ENCODE assay signal across 1 cellular context in the genomic region with DNA sequence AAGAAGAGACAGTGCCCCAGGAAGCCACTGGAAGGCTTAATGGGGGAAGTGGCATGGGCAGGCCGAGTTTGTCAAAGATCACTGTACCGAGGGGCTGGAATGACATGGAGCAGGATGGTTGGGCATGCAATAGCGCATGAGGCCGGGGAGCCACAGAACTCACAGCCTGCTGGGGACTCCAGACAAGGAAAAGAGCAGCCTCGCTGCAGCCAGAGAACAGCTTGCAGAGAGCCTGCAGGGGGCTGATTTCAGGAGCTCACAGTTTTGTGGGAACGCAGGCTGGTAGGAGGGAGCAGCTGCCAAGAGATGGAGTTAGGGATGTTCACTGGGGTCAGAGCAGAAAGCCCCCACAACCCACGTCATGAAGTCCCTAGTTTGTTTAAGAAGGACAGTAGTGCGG.
TF ChIP-seq lines count a peak whose summit lies in the region.

No MANE protein-coding gene starts in this region.

TF ChIP-seq in GM23338, 12 proteins besides CTCF, POLR2A, EP300 and RAD21:
- TF ChIP-seq, protein P1, sequence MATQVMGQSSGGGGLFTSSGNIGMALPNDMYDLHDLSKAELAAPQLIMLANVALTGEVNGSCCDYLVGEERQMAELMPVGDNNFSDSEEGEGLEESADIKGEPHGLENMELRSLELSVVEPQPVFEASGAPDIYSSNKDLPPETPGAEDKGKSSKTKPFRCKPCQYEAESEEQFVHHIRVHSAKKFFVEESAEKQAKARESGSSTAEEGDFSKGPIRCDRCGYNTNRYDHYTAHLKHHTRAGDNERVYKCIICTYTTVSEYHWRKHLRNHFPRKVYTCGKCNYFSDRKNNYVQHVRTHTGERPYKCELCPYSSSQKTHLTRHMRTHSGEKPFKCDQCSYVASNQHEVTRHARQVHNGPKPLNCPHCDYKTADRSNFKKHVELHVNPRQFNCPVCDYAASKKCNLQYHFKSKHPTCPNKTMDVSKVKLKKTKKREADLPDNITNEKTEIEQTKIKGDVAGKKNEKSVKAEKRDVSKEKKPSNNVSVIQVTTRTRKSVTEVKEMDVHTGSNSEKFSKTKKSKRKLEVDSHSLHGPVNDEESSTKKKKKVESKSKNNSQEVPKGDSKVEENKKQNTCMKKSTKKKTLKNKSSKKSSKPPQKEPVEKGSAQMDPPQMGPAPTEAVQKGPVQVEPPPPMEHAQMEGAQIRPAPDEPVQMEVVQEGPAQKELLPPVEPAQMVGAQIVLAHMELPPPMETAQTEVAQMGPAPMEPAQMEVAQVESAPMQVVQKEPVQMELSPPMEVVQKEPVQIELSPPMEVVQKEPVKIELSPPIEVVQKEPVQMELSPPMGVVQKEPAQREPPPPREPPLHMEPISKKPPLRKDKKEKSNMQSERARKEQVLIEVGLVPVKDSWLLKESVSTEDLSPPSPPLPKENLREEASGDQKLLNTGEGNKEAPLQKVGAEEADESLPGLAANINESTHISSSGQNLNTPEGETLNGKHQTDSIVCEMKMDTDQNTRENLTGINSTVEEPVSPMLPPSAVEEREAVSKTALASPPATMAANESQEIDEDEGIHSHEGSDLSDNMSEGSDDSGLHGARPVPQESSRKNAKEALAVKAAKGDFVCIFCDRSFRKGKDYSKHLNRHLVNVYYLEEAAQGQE (IDR thresholded peaks at IDR 0.05; ENCODE audit: unreplicated experiment) = no peak
- no peak for TF ChIP-seq EZH2phosphoT487 (IDR thresholded peaks at IDR 0.05; ENCODE audit: unreplicated experiment)
- no peak for TF ChIP-seq ZNF331 (CRISPR knock-in tag; IDR thresholded peaks at IDR 0.05; ENCODE audit: low read depth)
- no peak for TF ChIP-seq ZNF114 (CRISPR knock-in tag; IDR thresholded peaks at IDR 0.05)
- TF ChIP-seq CREB1 (CRISPR knock-in tag; IDR thresholded peaks at IDR 0.05; ENCODE audit: low read depth) = no peak
- no peak for TF ChIP-seq NANOG (IDR thresholded peaks at IDR 0.05; ENCODE audit: borderline replicate concordance)
- TF ChIP-seq, protein P2, sequence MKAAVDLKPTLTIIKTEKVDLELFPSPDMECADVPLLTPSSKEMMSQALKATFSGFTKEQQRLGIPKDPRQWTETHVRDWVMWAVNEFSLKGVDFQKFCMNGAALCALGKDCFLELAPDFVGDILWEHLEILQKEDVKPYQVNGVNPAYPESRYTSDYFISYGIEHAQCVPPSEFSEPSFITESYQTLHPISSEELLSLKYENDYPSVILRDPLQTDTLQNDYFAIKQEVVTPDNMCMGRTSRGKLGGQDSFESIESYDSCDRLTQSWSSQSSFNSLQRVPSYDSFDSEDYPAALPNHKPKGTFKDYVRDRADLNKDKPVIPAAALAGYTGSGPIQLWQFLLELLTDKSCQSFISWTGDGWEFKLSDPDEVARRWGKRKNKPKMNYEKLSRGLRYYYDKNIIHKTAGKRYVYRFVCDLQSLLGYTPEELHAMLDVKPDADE (IDR thresholded peaks at IDR 0.05) = no peak
- no peak for TF ChIP-seq POLR2AphosphoS5 (IDR thresholded peaks at IDR 0.05; ENCODE audit: low read depth)
- no peak for TF ChIP-seq JUNB (IDR thresholded peaks at IDR 0.05; ENCODE audit: unreplicated experiment)
- TF ChIP-seq, protein P3, sequence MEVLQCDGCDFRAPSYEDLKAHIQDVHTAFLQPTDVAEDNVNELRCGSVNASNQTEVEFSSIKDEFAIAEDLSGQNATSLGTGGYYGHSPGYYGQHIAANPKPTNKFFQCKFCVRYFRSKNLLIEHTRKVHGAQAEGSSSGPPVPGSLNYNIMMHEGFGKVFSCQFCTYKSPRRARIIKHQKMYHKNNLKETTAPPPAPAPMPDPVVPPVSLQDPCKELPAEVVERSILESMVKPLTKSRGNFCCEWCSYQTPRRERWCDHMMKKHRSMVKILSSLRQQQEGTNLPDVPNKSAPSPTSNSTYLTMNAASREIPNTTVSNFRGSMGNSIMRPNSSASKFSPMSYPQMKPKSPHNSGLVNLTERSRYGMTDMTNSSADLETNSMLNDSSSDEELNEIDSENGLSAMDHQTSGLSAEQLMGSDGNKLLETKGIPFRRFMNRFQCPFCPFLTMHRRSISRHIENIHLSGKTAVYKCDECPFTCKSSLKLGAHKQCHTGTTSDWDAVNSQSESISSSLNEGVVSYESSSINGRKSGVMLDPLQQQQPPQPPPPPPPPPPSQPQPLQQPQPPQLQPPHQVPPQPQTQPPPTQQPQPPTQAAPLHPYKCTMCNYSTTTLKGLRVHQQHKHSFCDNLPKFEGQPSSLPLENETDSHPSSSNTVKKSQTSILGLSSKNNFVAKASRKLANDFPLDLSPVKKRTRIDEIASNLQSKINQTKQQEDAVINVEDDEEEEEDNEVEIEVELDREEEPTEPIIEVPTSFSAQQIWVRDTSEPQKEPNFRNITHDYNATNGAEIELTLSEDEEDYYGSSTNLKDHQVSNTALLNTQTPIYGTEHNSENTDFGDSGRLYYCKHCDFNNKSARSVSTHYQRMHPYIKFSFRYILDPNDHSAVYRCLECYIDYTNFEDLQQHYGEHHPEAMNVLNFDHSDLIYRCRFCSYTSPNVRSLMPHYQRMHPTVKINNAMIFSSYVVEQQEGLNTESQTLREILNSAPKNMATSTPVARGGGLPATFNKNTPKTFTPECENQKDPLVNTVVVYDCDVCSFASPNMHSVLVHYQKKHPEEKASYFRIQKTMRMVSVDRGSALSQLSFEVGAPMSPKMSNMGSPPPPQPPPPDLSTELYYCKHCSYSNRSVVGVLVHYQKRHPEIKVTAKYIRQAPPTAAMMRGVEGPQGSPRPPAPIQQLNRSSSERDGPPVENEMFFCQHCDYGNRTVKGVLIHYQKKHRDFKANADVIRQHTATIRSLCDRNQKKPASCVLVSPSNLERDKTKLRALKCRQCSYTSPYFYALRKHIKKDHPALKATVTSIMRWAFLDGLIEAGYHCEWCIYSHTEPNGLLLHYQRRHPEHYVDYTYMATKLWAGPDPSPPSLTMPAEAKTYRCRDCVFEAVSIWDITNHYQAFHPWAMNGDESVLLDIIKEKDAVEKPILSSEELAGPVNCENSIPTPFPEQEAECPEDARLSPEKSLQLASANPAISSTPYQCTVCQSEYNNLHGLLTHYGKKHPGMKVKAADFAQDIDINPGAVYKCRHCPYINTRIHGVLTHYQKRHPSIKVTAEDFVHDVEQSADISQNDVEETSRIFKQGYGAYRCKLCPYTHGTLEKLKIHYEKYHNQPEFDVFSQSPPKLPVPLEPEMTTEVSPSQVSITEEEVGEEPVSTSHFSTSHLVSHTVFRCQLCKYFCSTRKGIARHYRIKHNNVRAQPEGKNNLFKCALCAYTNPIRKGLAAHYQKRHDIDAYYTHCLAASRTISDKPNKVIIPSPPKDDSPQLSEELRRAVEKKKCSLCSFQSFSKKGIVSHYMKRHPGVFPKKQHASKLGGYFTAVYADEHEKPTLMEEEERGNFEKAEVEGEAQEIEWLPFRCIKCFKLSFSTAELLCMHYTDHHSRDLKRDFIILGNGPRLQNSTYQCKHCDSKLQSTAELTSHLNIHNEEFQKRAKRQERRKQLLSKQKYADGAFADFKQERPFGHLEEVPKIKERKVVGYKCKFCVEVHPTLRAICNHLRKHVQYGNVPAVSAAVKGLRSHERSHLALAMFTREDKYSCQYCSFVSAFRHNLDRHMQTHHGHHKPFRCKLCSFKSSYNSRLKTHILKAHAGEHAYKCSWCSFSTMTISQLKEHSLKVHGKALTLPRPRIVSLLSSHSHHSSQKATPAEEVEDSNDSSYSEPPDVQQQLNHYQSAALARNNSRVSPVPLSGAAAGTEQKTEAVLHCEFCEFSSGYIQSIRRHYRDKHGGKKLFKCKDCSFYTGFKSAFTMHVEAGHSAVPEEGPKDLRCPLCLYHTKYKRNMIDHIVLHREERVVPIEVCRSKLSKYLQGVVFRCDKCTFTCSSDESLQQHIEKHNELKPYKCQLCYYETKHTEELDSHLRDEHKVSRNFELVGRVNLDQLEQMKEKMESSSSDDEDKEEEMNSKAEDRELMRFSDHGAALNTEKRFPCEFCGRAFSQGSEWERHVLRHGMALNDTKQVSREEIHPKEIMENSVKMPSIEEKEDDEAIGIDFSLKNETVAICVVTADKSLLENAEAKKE (CRISPR knock-in tag; IDR thresholded peaks at IDR 0.05) = no peak
